Comparison of ENCODE assay signal across 1 cellular context in the genomic region with DNA sequence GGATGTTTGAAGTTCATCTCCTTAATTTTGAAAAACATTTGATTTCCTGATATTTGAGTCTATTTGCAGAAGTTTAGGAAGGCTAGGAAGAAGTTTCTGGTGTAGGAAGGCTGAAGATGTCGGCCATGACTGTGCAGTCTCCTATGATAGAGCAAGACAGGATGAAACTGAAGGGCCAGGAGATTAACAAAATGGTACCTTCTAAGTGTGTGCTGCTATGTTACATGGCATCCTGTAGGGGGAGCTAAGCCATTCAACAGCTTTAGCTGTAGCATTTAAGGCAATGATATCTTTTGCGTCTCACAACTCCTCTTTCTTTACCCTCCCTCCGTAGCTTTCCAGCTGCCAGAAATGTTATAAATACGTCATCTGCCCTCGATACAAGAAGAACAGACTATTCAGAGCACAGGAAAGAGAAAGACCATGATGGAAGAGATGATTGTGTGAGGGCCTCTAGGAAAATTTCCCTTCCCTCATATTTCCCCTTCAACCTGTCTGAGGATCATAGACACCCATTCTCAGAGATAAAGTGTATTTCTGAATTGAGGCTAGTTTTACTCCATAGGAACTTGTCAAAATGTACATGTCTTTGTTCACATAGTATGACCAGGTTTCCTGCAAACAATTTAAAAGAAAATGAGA.
TF ChIP-seq lines count a peak whose summit lies in the region.

No MANE protein-coding gene starts in this region.

TF ChIP-seq in K562, 482 proteins besides CTCF, POLR2A, EP300 and RAD21 (continued from another document and continues in another):
- TF ChIP-seq, protein P1, sequence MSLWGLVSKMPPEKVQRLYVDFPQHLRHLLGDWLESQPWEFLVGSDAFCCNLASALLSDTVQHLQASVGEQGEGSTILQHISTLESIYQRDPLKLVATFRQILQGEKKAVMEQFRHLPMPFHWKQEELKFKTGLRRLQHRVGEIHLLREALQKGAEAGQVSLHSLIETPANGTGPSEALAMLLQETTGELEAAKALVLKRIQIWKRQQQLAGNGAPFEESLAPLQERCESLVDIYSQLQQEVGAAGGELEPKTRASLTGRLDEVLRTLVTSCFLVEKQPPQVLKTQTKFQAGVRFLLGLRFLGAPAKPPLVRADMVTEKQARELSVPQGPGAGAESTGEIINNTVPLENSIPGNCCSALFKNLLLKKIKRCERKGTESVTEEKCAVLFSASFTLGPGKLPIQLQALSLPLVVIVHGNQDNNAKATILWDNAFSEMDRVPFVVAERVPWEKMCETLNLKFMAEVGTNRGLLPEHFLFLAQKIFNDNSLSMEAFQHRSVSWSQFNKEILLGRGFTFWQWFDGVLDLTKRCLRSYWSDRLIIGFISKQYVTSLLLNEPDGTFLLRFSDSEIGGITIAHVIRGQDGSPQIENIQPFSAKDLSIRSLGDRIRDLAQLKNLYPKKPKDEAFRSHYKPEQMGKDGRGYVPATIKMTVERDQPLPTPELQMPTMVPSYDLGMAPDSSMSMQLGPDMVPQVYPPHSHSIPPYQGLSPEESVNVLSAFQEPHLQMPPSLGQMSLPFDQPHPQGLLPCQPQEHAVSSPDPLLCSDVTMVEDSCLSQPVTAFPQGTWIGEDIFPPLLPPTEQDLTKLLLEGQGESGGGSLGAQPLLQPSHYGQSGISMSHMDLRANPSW (CRISPR knock-in tag; IDR thresholded peaks at IDR 0.05), result no peak
- TF ChIP-seq, protein P2, sequence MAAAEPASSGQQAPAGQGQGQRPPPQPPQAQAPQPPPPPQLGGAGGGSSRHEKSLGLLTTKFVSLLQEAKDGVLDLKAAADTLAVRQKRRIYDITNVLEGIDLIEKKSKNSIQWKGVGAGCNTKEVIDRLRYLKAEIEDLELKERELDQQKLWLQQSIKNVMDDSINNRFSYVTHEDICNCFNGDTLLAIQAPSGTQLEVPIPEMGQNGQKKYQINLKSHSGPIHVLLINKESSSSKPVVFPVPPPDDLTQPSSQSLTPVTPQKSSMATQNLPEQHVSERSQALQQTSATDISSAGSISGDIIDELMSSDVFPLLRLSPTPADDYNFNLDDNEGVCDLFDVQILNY (CRISPR knock-in tag; IDR thresholded peaks at IDR 0.05), result no peak
- TF ChIP-seq NR2F6 (CRISPR knock-in tag; IDR thresholded peaks at IDR 0.05), result no peak
- TF ChIP-seq, protein P3, sequence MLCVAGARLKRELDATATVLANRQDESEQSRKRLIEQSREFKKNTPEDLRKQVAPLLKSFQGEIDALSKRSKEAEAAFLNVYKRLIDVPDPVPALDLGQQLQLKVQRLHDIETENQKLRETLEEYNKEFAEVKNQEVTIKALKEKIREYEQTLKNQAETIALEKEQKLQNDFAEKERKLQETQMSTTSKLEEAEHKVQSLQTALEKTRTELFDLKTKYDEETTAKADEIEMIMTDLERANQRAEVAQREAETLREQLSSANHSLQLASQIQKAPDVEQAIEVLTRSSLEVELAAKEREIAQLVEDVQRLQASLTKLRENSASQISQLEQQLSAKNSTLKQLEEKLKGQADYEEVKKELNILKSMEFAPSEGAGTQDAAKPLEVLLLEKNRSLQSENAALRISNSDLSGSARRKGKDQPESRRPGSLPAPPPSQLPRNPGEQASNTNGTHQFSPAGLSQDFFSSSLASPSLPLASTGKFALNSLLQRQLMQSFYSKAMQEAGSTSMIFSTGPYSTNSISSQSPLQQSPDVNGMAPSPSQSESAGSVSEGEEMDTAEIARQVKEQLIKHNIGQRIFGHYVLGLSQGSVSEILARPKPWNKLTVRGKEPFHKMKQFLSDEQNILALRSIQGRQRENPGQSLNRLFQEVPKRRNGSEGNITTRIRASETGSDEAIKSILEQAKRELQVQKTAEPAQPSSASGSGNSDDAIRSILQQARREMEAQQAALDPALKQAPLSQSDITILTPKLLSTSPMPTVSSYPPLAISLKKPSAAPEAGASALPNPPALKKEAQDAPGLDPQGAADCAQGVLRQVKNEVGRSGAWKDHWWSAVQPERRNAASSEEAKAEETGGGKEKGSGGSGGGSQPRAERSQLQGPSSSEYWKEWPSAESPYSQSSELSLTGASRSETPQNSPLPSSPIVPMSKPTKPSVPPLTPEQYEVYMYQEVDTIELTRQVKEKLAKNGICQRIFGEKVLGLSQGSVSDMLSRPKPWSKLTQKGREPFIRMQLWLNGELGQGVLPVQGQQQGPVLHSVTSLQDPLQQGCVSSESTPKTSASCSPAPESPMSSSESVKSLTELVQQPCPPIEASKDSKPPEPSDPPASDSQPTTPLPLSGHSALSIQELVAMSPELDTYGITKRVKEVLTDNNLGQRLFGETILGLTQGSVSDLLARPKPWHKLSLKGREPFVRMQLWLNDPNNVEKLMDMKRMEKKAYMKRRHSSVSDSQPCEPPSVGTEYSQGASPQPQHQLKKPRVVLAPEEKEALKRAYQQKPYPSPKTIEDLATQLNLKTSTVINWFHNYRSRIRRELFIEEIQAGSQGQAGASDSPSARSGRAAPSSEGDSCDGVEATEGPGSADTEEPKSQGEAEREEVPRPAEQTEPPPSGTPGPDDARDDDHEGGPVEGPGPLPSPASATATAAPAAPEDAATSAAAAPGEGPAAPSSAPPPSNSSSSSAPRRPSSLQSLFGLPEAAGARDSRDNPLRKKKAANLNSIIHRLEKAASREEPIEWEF (CRISPR knock-in tag; IDR thresholded peaks at IDR 0.05), result no peak
- TF ChIP-seq ZNF146 (CRISPR knock-in tag; IDR thresholded peaks at IDR 0.05; ENCODE audit: unreplicated experiment), result no peak
- TF ChIP-seq RBBP5 (IDR thresholded peaks at IDR 0.05; ENCODE audit: borderline replicate concordance, insufficient read depth, low read length, poor library complexity, severe bottlenecking), result no peak
- peak; percentile 84 for TF ChIP-seq EHMT2 (IDR thresholded peaks at IDR 0.05)
- TF ChIP-seq ZNF224 (CRISPR knock-in tag; IDR thresholded peaks at IDR 0.05), result no peak
- TF ChIP-seq DIDO1 (tag; IDR thresholded peaks at IDR 0.05; ENCODE audit: low read depth), result no peak
- TF ChIP-seq YY1 (IDR thresholded peaks at IDR 0.05; ENCODE audit: borderline replicate concordance in 1 of 3, control insufficient read depth in 1 of 3, extremely low read depth in 1 of 3, insufficient read depth in 3 of 3, insufficient read length in 1 of 3, insufficient replicate concordance in 2 of 3, low read depth in 1 of 3, low read length in 2 of 3), result peak in 1 of 3 experiments; percentile 65
- TF ChIP-seq, protein P4, sequence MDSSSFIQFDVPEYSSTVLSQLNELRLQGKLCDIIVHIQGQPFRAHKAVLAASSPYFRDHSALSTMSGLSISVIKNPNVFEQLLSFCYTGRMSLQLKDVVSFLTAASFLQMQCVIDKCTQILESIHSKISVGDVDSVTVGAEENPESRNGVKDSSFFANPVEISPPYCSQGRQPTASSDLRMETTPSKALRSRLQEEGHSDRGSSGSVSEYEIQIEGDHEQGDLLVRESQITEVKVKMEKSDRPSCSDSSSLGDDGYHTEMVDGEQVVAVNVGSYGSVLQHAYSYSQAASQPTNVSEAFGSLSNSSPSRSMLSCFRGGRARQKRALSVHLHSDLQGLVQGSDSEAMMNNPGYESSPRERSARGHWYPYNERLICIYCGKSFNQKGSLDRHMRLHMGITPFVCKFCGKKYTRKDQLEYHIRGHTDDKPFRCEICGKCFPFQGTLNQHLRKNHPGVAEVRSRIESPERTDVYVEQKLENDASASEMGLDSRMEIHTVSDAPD (CRISPR knock-in tag; IDR thresholded peaks at IDR 0.05), result no peak
- TF ChIP-seq, protein P5, sequence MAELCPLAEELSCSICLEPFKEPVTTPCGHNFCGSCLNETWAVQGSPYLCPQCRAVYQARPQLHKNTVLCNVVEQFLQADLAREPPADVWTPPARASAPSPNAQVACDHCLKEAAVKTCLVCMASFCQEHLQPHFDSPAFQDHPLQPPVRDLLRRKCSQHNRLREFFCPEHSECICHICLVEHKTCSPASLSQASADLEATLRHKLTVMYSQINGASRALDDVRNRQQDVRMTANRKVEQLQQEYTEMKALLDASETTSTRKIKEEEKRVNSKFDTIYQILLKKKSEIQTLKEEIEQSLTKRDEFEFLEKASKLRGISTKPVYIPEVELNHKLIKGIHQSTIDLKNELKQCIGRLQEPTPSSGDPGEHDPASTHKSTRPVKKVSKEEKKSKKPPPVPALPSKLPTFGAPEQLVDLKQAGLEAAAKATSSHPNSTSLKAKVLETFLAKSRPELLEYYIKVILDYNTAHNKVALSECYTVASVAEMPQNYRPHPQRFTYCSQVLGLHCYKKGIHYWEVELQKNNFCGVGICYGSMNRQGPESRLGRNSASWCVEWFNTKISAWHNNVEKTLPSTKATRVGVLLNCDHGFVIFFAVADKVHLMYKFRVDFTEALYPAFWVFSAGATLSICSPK (IDR thresholded peaks at IDR 0.05; ENCODE audit: borderline replicate concordance), result no peak
- TF ChIP-seq, protein P6, sequence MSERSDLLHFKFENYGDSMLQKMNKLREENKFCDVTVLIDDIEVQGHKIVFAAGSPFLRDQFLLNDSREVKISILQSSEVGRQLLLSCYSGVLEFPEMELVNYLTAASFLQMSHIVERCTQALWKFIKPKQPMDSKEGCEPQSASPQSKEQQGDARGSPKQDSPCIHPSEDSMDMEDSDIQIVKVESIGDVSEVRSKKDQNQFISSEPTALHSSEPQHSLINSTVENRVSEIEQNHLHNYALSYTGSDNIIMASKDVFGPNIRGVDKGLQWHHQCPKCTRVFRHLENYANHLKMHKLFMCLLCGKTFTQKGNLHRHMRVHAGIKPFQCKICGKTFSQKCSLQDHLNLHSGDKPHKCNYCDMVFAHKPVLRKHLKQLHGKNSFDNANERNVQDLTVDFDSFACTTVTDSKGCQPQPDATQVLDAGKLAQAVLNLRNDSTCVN (CRISPR knock-in tag; IDR thresholded peaks at IDR 0.05), result no peak
- TF ChIP-seq ELF1 (tag; IDR thresholded peaks at IDR 0.05), result 0 out of 2 replicates have a peak, but pooled peaks have one; percentile 22
- TF ChIP-seq LCOR (CRISPR knock-in tag; IDR thresholded peaks at IDR 0.05), result 0 out of 2 replicates have a peak, but pooled peaks have one; percentile 24
- TF ChIP-seq MXI1 (IDR thresholded peaks at IDR 0.05; ENCODE audit: low read depth, low read length), result no peak
- no peak for TF ChIP-seq CCAR2 (IDR thresholded peaks at IDR 0.05; ENCODE audit: low read depth, low read length)
- no peak for TF ChIP-seq ZNF143 (CRISPR knock-in tag; IDR thresholded peaks at IDR 0.05)
- TF ChIP-seq ZNF316 (IDR thresholded peaks at IDR 0.05), result no peak
- no peak for TF ChIP-seq NFIC (IDR thresholded peaks at IDR 0.05)
- no peak for TF ChIP-seq ZNF668 (CRISPR knock-in tag; IDR thresholded peaks at IDR 0.05)
- TF ChIP-seq ZNF695 (CRISPR knock-in tag; IDR thresholded peaks at IDR 0.05), result no peak
- TF ChIP-seq, protein P7, sequence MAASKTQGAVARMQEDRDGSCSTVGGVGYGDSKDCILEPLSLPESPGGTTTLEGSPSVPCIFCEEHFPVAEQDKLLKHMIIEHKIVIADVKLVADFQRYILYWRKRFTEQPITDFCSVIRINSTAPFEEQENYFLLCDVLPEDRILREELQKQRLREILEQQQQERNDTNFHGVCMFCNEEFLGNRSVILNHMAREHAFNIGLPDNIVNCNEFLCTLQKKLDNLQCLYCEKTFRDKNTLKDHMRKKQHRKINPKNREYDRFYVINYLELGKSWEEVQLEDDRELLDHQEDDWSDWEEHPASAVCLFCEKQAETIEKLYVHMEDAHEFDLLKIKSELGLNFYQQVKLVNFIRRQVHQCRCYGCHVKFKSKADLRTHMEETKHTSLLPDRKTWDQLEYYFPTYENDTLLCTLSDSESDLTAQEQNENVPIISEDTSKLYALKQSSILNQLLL (CRISPR knock-in tag; IDR thresholded peaks at IDR 0.05; ENCODE audit: borderline replicate concordance), result no peak
- no peak for TF ChIP-seq ZBED1 (IDR thresholded peaks at IDR 0.05)
- no peak for TF ChIP-seq HDAC1 (IDR thresholded peaks at IDR 0.05)
- no peak for TF ChIP-seq ZSCAN29 (IDR thresholded peaks at IDR 0.05)
- no peak for TF ChIP-seq HNRNPK (IDR thresholded peaks at IDR 0.05; ENCODE audit: low read depth, low read length, poor library complexity, severe bottlenecking)
- TF ChIP-seq MYC (IDR thresholded peaks at IDR 0.05; ENCODE audit: low read depth, low read length), result no peak
- TF ChIP-seq MYC (CRISPR knock-in tag; IDR thresholded peaks at IDR 0.05; ENCODE audit: borderline replicate concordance, low read depth), result no peak
- no peak for TF ChIP-seq ZNF253 (CRISPR knock-in tag; conservative IDR thresholded peaks at IDR 0.05)
- TF ChIP-seq SNRNP70 (optimal IDR thresholded peaks at IDR 0.05; ENCODE audit: low read depth, low read length), result no peak
- no peak for TF ChIP-seq NR3C1 (CRISPR knock-in tag; IDR thresholded peaks at IDR 0.05)
- TF ChIP-seq TEAD2 (tag; IDR thresholded peaks at IDR 0.05), result peak; percentile 74
- no peak for TF ChIP-seq CBX1 (IDR thresholded peaks at IDR 0.05; ENCODE audit: low read depth)
- TF ChIP-seq MAFK (IDR thresholded peaks at IDR 0.05; ENCODE audit: low read length), result 0 out of 2 replicates have a peak, but pooled peaks have one; percentile 16
- peak; percentile 21; the same call in 1 of the 2 replicates for TF ChIP-seq KLF16 (IDR thresholded peaks at IDR 0.05)
- no peak for TF ChIP-seq ZFPM2 (CRISPR knock-in tag; IDR thresholded peaks at IDR 0.05)
- TF ChIP-seq SMARCE1 (IDR thresholded peaks at IDR 0.05), result no peak
- TF ChIP-seq, protein P8, sequence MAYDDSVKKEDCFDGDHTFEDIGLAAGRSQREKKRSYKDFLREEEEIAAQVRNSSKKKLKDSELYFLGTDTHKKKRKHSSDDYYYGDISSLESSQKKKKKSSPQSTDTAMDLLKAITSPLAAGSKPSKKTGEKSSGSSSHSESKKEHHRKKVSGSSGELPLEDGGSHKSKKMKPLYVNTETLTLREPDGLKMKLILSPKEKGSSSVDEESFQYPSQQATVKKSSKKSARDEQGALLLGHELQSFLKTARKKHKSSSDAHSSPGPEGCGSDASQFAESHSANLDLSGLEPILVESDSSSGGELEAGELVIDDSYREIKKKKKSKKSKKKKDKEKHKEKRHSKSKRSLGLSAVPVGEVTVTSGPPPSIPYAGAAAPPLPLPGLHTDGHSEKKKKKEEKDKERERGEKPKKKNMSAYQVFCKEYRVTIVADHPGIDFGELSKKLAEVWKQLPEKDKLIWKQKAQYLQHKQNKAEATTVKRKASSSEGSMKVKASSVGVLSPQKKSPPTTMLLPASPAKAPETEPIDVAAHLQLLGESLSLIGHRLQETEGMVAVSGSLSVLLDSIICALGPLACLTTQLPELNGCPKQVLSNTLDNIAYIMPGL (CRISPR knock-in tag; IDR thresholded peaks at IDR 0.05), result no peak
